In genomic region chr2:145287686-145288085, GRCh38 we compare ENCODE assay signal across 19 cellular contexts.
DNase-seq lines count a peak whose midpoint lies in the region; ATAC-seq and TF ChIP-seq lines count a peak whose summit lies in the region.
"Had no signal": no experiment of that assay in that cellular context is flagged by ENCODE, and none has a peak within 500 bp of the region (broad histone marks: within the 10 kb centered on the region; RNA-seq: fewer than 3 reads in every experiment).

No MANE protein-coding gene starts in this region.

- ATAC-seq in HG02884 (IDR thresholded peaks at IDR 0.05; ENCODE audit: unreplicated experiment) = no peak
- no peak for ATAC-seq in activated CD4-positive, CD25-positive, alpha-beta regulatory T cell treated with anti-CD3 and anti-CD28 coated beads, Interleukin-2, amount 50 U/mL, for 24 hours
- ATAC-seq: PC-3 had no signal

- DNase-seq in AG08395 (ENCODE audit: low spot score) = peak; percentile 4
- peak; percentile 20 for DNase-seq in astrocyte of the hippocampus (ENCODE audit: low read depth, low spot score)
- DNase-seq in fibroblast of villous mesenchyme (ENCODE audit: low read depth) = peak; percentile 33
- peak; percentile 15 for DNase-seq in skeletal muscle cell (ENCODE audit: low read depth)
- DNase-seq in NCI-H2227 (lab: John Stamatoyannopoulos, UW; ENCODE audit: unreplicated experiment) = no peak
- no peak for DNase-seq in HPDE6-E6E7 (ENCODE audit: extremely low spot score)
- DNase-seq: 8988T, C1 segment of cervical spinal cord, DND-41, GDM1, H7, NCI-H187 treated with DMSO at 0.1 percent for 48 hours, NCI-H446, NCI-H748 treated with DMSO at 0.1 percent for 48 hours, PC-3 had no signal

- TF ChIP-seq CTCF in fibroblast of villous mesenchyme (IDR thresholded peaks at IDR 0.05; ENCODE audit: insufficient read depth, low read depth, low read length) = no peak

- H3K4me3 ChIP-seq in fibroblast of villous mesenchyme (ENCODE audit: low read depth, low read length) = no peak overlapping the region
- no peak overlapping the region for H3K4me3 ChIP-seq in skeletal muscle cell (ENCODE audit: low read depth, low read length)
- H3K4me3 ChIP-seq: K562, SJSA1 had no signal

Comparison
In these comparisons a context has a peak if more than half of its experiments do, and no peak if none do; other contexts are left out.
1. DNase-seq: peak in AG08395 (single experiment), astrocyte of the hippocampus (single experiment), fibroblast of villous mesenchyme (single experiment) and skeletal muscle cell (single experiment); none in NCI-H2227 (single experiment) and HPDE6-E6E7 (single experiment).